ENCODE assay signal across 8 cellular contexts in genomic region chr12:79121486-79121885, GRCh38.
DNase-seq lines count a peak whose midpoint lies in the region; TF ChIP-seq lines count a peak whose summit lies in the region.

No MANE protein-coding gene starts in this region.

- H2AFZ ChIP-seq in OCI-LY1 (ENCODE audit: low read length), result no peak overlapping the region

- TF ChIP-seq CTCF in GM12873 (IDR thresholded peaks at IDR 0.05; ENCODE audit: insufficient read depth, low read depth, low read length, missing control alignments), result peak; percentile 46
- peak; percentile 44; the same call in 1 of the 2 replicates for TF ChIP-seq CTCF in OCI-LY1 (IDR thresholded peaks at IDR 0.05; ENCODE audit: low read length)
- TF ChIP-seq CTCF in right atrium auricular region (IDR thresholded peaks at IDR 0.05), result no peak

- H3K79me2 ChIP-seq in OCI-LY1 (ENCODE audit: insufficient read depth, low read length), result no peaks in the 10 kb centered on the region

- H3F3A ChIP-seq in OCI-LY1 (ENCODE audit: insufficient read depth, low read length), result no peaks in the 10 kb centered on the region

- H3K9ac ChIP-seq in OCI-LY1 (ENCODE audit: low read length), result no peak overlapping the region

- H3K27me3 ChIP-seq in HAP-1 (ENCODE audit: low read depth), result no peaks in the 10 kb centered on the region
- H3K27me3 ChIP-seq in OCI-LY1 (ENCODE audit: insufficient read depth, low read length), result no peaks in the 10 kb centered on the region
- H3K27me3 ChIP-seq in right atrium auricular region, result no peaks in the 10 kb centered on the region

- H3K27ac ChIP-seq in OCI-LY1 (ENCODE audit: low read depth, low read length, poor library complexity, severe bottlenecking), result no peak overlapping the region
- H3K27ac ChIP-seq in right atrium auricular region, result no peak overlapping the region

- H3K4me3 ChIP-seq in HAP-1 (no peak overlapping the region), OCI-LY1 (ENCODE audit: low read depth, low read length, poor library complexity, severe bottlenecking) (no peak overlapping the region), right atrium auricular region (no peak overlapping the region)

- DNase-seq in HAP-1 (ENCODE audit: low spot score in 2 of 2), result peak; percentile 34 to 48
- peak; percentile 7 for DNase-seq in kidney tubule cell (ENCODE audit: low spot score)
- DNase-seq in right atrium auricular region (ENCODE audit: low spot score), result no peak
- no peak for DNase-seq in UCSD-AML1 (lab: John Stamatoyannopoulos, UW; ENCODE audit: unreplicated experiment)
- no peak for DNase-seq in stimulated activated CD4-positive, alpha-beta T cell treated with anti-CD3 and anti-CD28 coated beads, Interleukin-4, amount 100 ng/mL, for 1 hour
- DNase-seq in SHP77 (lab: John Stamatoyannopoulos, UW), result no peak

- H3K4me2 ChIP-seq in OCI-LY1 (ENCODE audit: low read length), result no peak overlapping the region

- in situ Hi-C loops in HAP-1 (cut with MboI; ENCODE audit: low sequenced_read_pairs), result no loop called here

- no peaks in the 10 kb centered on the region for H4K20me1 ChIP-seq in OCI-LY1 (ENCODE audit: insufficient read depth, low read length)

- no peaks in the 10 kb centered on the region for H3K9me2 ChIP-seq in OCI-LY1 (ENCODE audit: low read depth, low read length)

- H3K4me1 ChIP-seq in HAP-1, result peaks cover 9% of the 10 kb centered on the region
- H3K4me1 ChIP-seq in OCI-LY1 (ENCODE audit: insufficient read depth, low read length, severe bottlenecking), result no peaks in the 10 kb centered on the region
- no peaks in the 10 kb centered on the region for H3K4me1 ChIP-seq in right atrium auricular region

- H3K36me3 ChIP-seq in HAP-1 (replicated peaks) (no peaks in the 10 kb centered on the region), OCI-LY1 (ENCODE audit: insufficient read depth, low read length) (no peaks in the 10 kb centered on the region), right atrium auricular region (no peaks in the 10 kb centered on the region)

- H3K9me3 ChIP-seq in HAP-1 (no peaks in the 10 kb centered on the region; the same call in 1 of the 2 replicates), OCI-LY1 (ENCODE audit: low read length) (no peaks in the 10 kb centered on the region), right atrium auricular region (no peaks in the 10 kb centered on the region)

Comparison
In these comparisons a context has a peak if more than half of its experiments do, and no peak if none do; other contexts are left out.
1. CTCF ChIP-seq: peak in GM12873 (single experiment) and OCI-LY1 (single experiment); none in right atrium auricular region (0 of 2).
2. DNase-seq: peak in HAP-1 (2 of 2) and kidney tubule cell (single experiment); none in right atrium auricular region (single experiment), UCSD-AML1 (single experiment), stimulated activated CD4-positive, alpha-beta T cell treated with anti-CD3 and anti-CD28 coated beads, Interleukin-4, amount 100 ng/mL, for 1 hour (single experiment) and SHP77 (0 of 2).